Comparison of ENCODE assay signal across 17 cellular contexts in the genomic region with DNA sequence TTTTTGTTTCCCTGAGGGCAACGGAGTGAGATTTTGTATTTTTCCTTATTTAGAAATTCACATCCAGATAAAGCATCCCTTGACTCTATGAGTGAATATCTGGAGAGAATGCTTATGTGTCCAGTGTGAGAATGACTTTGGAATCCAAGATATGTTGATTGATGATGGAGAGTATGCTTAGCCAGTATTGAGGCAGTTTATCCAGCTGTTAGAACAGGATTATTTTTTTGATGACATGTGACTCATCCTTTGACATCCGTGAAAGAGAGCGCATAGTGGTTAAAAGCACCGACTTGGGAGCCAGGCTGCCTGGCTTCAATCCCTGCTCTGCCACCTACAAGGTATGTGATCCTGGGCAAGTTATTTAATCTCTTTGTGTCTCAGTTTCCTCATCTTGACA.
DNase-seq lines count a peak whose midpoint lies in the region; TF ChIP-seq lines count a peak whose summit lies in the region.
"Had no signal": no experiment of that assay in that cellular context is flagged by ENCODE, and none has a peak within 500 bp of the region (broad histone marks: within the 10 kb centered on the region; RNA-seq: fewer than 3 reads in every experiment).

No MANE protein-coding gene starts in this region.

- DNase-seq in LHCN-M2 (ENCODE audit: low read depth): peak; percentile 97
- DNase-seq in RPMI7951 (ENCODE audit: low read depth): peak; percentile 18
- DNase-seq in epithelial cell of esophagus (ENCODE audit: low read depth): peak; percentile 55
- DNase-seq in trophoblast cell: peak; percentile 25 to 59
- no peak for DNase-seq in MG63
- DNase-seq in sigmoid colon: no peak
- no peak for DNase-seq in NCI-H1417 treated with DMSO at 0.1 percent for 48 hours (lab: John Stamatoyannopoulos, UW)
- no peak for DNase-seq in SHP77 treated with DMSO at 0.1 percent for 48 hours (lab: John Stamatoyannopoulos, UW)
- DNase-seq: ACHN; C1 segment of cervical spinal cord; CD8-positive, alpha-beta memory T cell; DMS79; Karpas-422; NCI-H1105 treated with DMSO at 0.1 percent for 48 hours; NCI-H187 treated with DMSO at 0.1 percent for 48 hours; NCI-H524 treated with DMSO at 0.1 percent for 48 hours had no signal

- H3K36me3 ChIP-seq in trophoblast cell (ENCODE audit: control insufficient read depth in 1 of 2, insufficient read depth in 2 of 2, low read length in 2 of 2): no peaks in the 10 kb centered on the region
- no peaks in the 10 kb centered on the region for H3K36me3 ChIP-seq in MG63
- no peaks in the 10 kb centered on the region for H3K36me3 ChIP-seq in sigmoid colon
- H3K36me3 ChIP-seq: HAP-1 had no signal

- H3K4me3 ChIP-seq in epithelial cell of esophagus (ENCODE audit: low read length) (no peak overlapping the region), trophoblast cell (ENCODE audit: low read depth, low read length) (no peak overlapping the region), MG63 (no peak overlapping the region), sigmoid colon (no peak overlapping the region)
- H3K4me3 ChIP-seq: HAP-1 had no signal

- H3K27me3 ChIP-seq in trophoblast cell (ENCODE audit: insufficient read depth, low read length): no peaks in the 10 kb centered on the region
- H3K27me3 ChIP-seq in MG63: peaks cover 6% of the 10 kb centered on the region
- no peaks in the 10 kb centered on the region for H3K27me3 ChIP-seq in sigmoid colon

- no peak overlapping the region for H4K91ac ChIP-seq in trophoblast cell (ENCODE audit: low read depth, low read length)

- H2BK120ac ChIP-seq in trophoblast cell (ENCODE audit: insufficient read depth, low read length, poor library complexity): no peak overlapping the region

- intact Hi-C loops in sigmoid colon (cut with DNase I): loop anchor here (10.0 kb wide), 1 partner anchor 461 kb away; no protein-coding TSS in a partner anchor

- H3K18ac ChIP-seq in trophoblast cell (ENCODE audit: low read length): no peak overlapping the region

- no peak overlapping the region for H3K27ac ChIP-seq in trophoblast cell (ENCODE audit: low read depth, low read length)
- H3K27ac ChIP-seq in sigmoid colon: no peak overlapping the region

- peaks cover 2% of the 10 kb centered on the region for H3K9me3 ChIP-seq in trophoblast cell (ENCODE audit: insufficient read depth, low read depth, low read length)
- no peaks in the 10 kb centered on the region for H3K9me3 ChIP-seq in MG63
- no peaks in the 10 kb centered on the region for H3K9me3 ChIP-seq in sigmoid colon
- H3K9me3 ChIP-seq: HAP-1 had no signal

- H3K4me1 ChIP-seq in trophoblast cell (ENCODE audit: control insufficient read depth in 1 of 2, insufficient read depth in 2 of 2, low read length in 2 of 2): peaks cover 0 to 3% of the 10 kb centered on the region in 2 experiments
- H3K4me1 ChIP-seq in sigmoid colon: no peaks in the 10 kb centered on the region

- H3K79me1 ChIP-seq in trophoblast cell (ENCODE audit: low read length): peaks cover 2% of the 10 kb centered on the region

- H2AK5ac ChIP-seq in trophoblast cell (ENCODE audit: low read length): no peak overlapping the region

- no peak for TF ChIP-seq EP300 in sigmoid colon (IDR thresholded peaks at IDR 0.05)

- H3K9ac ChIP-seq in trophoblast cell (ENCODE audit: low read length): no peak overlapping the region

- WGBS in trophoblast cell (ENCODE audit: extremely low coverage, insufficient coverage, insufficient read length): no CpG with 5 or more reads among the region's 4 CpGs
- WGBS in sigmoid colon, 2 donors: 73 to 82% methylated on average over 4 of the region's 4 CpGs

- H3K14ac ChIP-seq in trophoblast cell (ENCODE audit: low read length): no peak overlapping the region

- no peak overlapping the region for H4K8ac ChIP-seq in trophoblast cell (ENCODE audit: low read depth, low read length)

- no peak overlapping the region for H3K4me2 ChIP-seq in trophoblast cell (ENCODE audit: low read length)

- H4K12ac ChIP-seq in trophoblast cell (ENCODE audit: low read depth, low read length): no peak overlapping the region

- TF ChIP-seq CTCF in epithelial cell of esophagus (IDR thresholded peaks at IDR 0.05; ENCODE audit: insufficient read depth, low read depth, low read length, missing control alignments): no peak
- no peak for TF ChIP-seq CTCF in sigmoid colon (IDR thresholded peaks at IDR 0.05)

- no peak overlapping the region for H2AFZ ChIP-seq in trophoblast cell (ENCODE audit: insufficient read depth, low read length, poor library complexity)

- no peak overlapping the region for H2BK5ac ChIP-seq in trophoblast cell (ENCODE audit: low read depth, low read length, poor library complexity)

- no peak overlapping the region for H3K4ac ChIP-seq in trophoblast cell (ENCODE audit: low read depth, low read length)

- no peak for TF ChIP-seq POLR2A in sigmoid colon (IDR thresholded peaks at IDR 0.05)

- no peak overlapping the region for H3K23ac ChIP-seq in trophoblast cell (ENCODE audit: low read length)

- H3K79me2 ChIP-seq in trophoblast cell (ENCODE audit: control insufficient read depth, insufficient read depth, low read length, poor library complexity): no peaks in the 10 kb centered on the region

- no peak overlapping the region for H2BK12ac ChIP-seq in trophoblast cell (ENCODE audit: low read length)

Comparison
In these comparisons a context has a peak if more than half of its experiments do, and no peak if none do; other contexts are left out.
1. DNase-seq: peak in LHCN-M2 (single experiment), RPMI7951 (single experiment), epithelial cell of esophagus (single experiment) and trophoblast cell (2 of 2); none in MG63 (single experiment), sigmoid colon (single experiment), NCI-H1417 treated with DMSO at 0.1 percent for 48 hours (single experiment) and SHP77 treated with DMSO at 0.1 percent for 48 hours (single experiment).